11 cellular contexts compared by ENCODE assay signal in the genomic region with DNA sequence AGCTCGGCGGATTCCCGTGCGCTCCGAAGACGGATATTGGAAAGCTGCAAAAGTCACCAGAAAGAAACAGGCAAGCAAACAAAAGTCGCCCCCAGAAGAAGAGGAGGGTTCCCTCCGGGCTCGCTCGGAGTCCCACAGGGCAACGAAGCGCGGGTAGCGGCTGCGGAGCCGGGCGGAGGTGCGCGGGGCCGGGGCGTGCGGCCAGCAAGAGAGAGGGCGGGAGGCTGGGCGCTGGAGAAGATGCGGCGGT. TPM values are rescaled to one million over a fixed set of nuclear protein-coding genes. Genes with fewer than 3 reads are reported as not detected.
DNase-seq lines count a peak whose midpoint lies in the region; ATAC-seq and TF ChIP-seq lines count a peak whose summit lies in the region.
"Had no signal": no experiment of that assay in that cellular context is flagged by ENCODE, and none has a peak within 500 bp of the region (broad histone marks: within the 10 kb centered on the region; RNA-seq: fewer than 3 reads in every experiment).

A gene (minus strand): TSS at position 247 of the 250 bp plus-strand sequence. CDS start 642 bp downstream, outside the sequence.

- no peaks in the 10 kb centered on the region for H3K27me3 Mint-ChIP-seq in nephron progenitor cell (ENCODE audit: low read depth, poor library complexity)

- intact Hi-C loops in Right ventricle myocardium inferior (cut with DNase I): loop anchor here (10.0 kb wide), 1 partner anchor 137 kb away; no protein-coding TSS in a partner anchor
- intact Hi-C loops in left cardiac atrium (cut with DNase I): no loop called here

- DNase-seq in Right ventricle myocardium inferior (ENCODE audit: missing footprints) (no peak), left cardiac atrium (no peak), epithelial cell of prostate (ENCODE audit: low read depth, low spot score) (no peak), nephron progenitor cell (no peak)
- DNase-seq: immature natural killer cell, NCI-H2107 had no signal

- H3K4me1 Mint-ChIP-seq in nephron progenitor cell: peaks cover 49% of the 10 kb centered on the region
- H3K4me1 Mint-ChIP-seq: immature natural killer cell; stimulated activated memory B cell treated with anti-CD40 and anti-IgM and Interleukin-4, amounts not matched to agents 10 μg/mL and 1 μg/mL and 100 μg/mL, for 72 hours had no signal

- no peaks in the 10 kb centered on the region for H3K9me3 Mint-ChIP-seq in nephron progenitor cell
- H3K9me3 Mint-ChIP-seq: stimulated activated memory B cell treated with anti-CD40 and anti-IgM and Interleukin-4, amounts not matched to agents 10 μg/mL and 1 μg/mL and 100 μg/mL, for 72 hours had no signal

- peak within 1 kb of the TSS; percentile 68 for H3K27ac ChIP-seq in epithelial cell of prostate

- peaks cover 19% of the 10 kb centered on the region for H3K36me3 Mint-ChIP-seq in nephron progenitor cell (ENCODE audit: low read depth)
- H3K36me3 Mint-ChIP-seq: immature natural killer cell; stimulated activated memory B cell treated with anti-CD40 and anti-IgM and Interleukin-4, amounts not matched to agents 10 μg/mL and 1 μg/mL and 100 μg/mL, for 72 hours had no signal

- H3K27ac Mint-ChIP-seq in nephron progenitor cell: peak within 1 kb of the TSS; percentile 84
- H3K27ac Mint-ChIP-seq: immature natural killer cell; stimulated activated memory B cell treated with anti-CD40 and anti-IgM and Interleukin-4, amounts not matched to agents 10 μg/mL and 1 μg/mL and 100 μg/mL, for 72 hours had no signal

- TF ChIP-seq CTCF in nephron progenitor cell (IDR thresholded peaks at IDR 0.05): no peak

- no peak for ATAC-seq in Right ventricle myocardium inferior
- ATAC-seq in left cardiac atrium: no peak
- ATAC-seq in GM18907 (IDR thresholded peaks at IDR 0.05; ENCODE audit: unreplicated experiment): no peak
- no peak for ATAC-seq in HG03354 (IDR thresholded peaks at IDR 0.05; ENCODE audit: poor library complexity, severe bottlenecking, unreplicated experiment)
- ATAC-seq in HG02870 (IDR thresholded peaks at IDR 0.05; ENCODE audit: unreplicated experiment): no peak
- ATAC-seq in GM18502 (IDR thresholded peaks at IDR 0.05; ENCODE audit: poor library complexity, unreplicated experiment): no peak
- ATAC-seq: stimulated activated memory B cell treated with anti-CD40 and anti-IgM and Interleukin-4, amounts not matched to agents 10 μg/mL and 1 μg/mL and 100 μg/mL, for 72 hours had no signal

- H3K4me3 Mint-ChIP-seq in nephron progenitor cell: peak within 1 kb of the TSS; percentile 97
- H3K4me3 Mint-ChIP-seq: stimulated activated memory B cell treated with anti-CD40 and anti-IgM and Interleukin-4, amounts not matched to agents 10 μg/mL and 1 μg/mL and 100 μg/mL, for 72 hours had no signal

RNA-seq across cellular contexts. Expression of the gene that starts here (rescaled TPM):
- total RNA-seq in Right ventricle myocardium inferior: 23.8 TPM
- 1 to 10 TPM; 1.6 to 6.9 TPM for total RNA-seq in left cardiac atrium
